Comparison of ENCODE assay signal across 8 cellular contexts in the genomic region with DNA sequence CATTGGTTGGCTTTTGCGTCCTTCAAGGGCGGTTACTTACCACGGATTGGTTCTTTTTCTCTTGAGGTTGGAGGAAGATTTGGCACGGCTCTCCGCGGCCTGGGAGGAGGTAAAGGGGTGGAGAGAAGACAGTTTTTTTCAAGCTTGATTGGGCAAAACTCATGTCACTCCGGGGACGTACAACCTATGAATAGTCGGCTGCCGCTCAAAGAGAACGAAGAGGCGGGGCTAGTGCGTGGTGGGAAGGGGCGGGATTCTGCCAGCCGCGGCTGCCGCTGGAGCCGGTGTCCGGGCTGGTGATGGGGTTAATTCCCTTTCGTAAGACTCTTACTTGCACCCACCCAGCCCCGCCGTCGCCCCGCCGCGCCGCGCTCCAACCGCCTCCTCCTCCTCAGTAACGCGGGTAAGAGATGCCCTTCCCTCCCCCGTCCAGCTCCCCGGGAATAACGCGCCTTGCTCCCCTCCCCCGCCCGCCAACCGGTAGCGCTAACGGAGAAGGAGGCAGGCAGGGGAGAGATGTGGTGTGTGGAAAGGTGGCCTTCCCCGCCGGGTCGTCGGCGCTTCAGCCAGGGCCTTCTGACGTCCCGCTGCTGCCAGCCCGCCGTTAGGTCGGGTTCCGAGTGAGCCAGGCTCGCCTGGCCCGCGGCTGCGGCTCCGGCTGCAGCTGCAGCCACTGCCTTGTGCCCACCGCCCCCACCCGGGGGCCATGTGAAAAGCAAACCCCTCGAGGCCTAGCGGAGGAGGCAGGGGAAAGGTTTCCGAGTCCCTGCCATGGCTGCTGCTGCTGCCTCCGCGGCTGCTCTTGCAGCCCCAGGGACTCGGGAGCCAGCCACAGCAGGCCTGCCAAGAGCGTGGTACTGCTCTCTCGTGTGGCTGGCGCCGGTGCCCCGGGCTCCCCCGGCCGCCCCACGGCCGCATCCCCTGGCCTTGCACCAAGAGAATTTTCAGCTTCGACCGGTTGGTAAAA. TPM values are rescaled to one million over a fixed set of nuclear protein-coding genes. Genes with fewer than 3 reads are reported as not detected.
A peak's percentile ranks its signal among the peaks of the same experiment; 100 is the strongest.
DNase-seq lines count a peak whose midpoint lies in the region; ATAC-seq and TF ChIP-seq lines count a peak whose summit lies in the region.

A gene (plus strand): TSS at position 254 of the 967 bp plus-strand sequence. CDS start 73,362 bp downstream, outside the sequence.

- H3K27me3 ChIP-seq in lung (ENCODE audit: control insufficient read depth, insufficient read depth): no peaks in the 10 kb centered on the region

- H3K27ac ChIP-seq in lung (ENCODE audit: low read depth in 1 of 2, low read length in 1 of 2): peak within 1 kb of the TSS; percentile 85 to 92

- H3K4me1 ChIP-seq in lung (ENCODE audit: control insufficient read depth in 2 of 2, insufficient read depth in 2 of 2, low read length in 2 of 2): no peaks in the 10 kb centered on the region

- peak; percentile 82 for ATAC-seq in GM19468 (IDR thresholded peaks at IDR 0.05; ENCODE audit: extremely low read depth, unreplicated experiment)
- peak; percentile 94 for ATAC-seq in lung (ENCODE audit: insufficient read depth, low FRiP score)

- no peak for TF ChIP-seq CTCF in lung (IDR thresholded peaks at IDR 0.05; ENCODE audit: control extremely low read depth, extremely low read depth)

- WGBS in lung, 2 donors: 0 to 1% methylated on average over 62 to 75 of the region's 75 CpGs

- DNase-seq in COLO829 (ENCODE audit: low spot score): peak; percentile 98
- DNase-seq in HS-5 (ENCODE audit: low read depth): peak; percentile 100
- DNase-seq in NK-92 treated with Interleukin-12 subunit alpha and Interleukin-12 subunit beta, amount 100 ng/mL, for 24 hours (lab: John Stamatoyannopoulos, UW): peak; percentile 93
- DNase-seq in activated CD8-positive, alpha-beta memory T cell treated with anti-CD3 and anti-CD28 coated beads for 24 hours: peak; percentile 94
- peak; percentile 91 for DNase-seq in effector CD8-positive, alpha-beta T cell (lab: John Stamatoyannopoulos, UW)
- DNase-seq in lung (ENCODE audit: low spot score): peak; percentile 99
- DNase-seq in stimulated activated CD4-positive, alpha-beta T cell treated with anti-CD3 and anti-CD28 coated beads, TNF-alpha, amount 100 ng/mL, for 4 hours (ENCODE audit: low read depth in 3 of 3): peak; percentile 78 to 93 (median 88)

- H3K36me3 ChIP-seq in lung (ENCODE audit: control insufficient read depth in 2 of 2, insufficient read depth in 2 of 2, low read length in 2 of 2): no peaks in the 10 kb centered on the region

- H3K9me3 ChIP-seq in lung (ENCODE audit: control insufficient read depth in 2 of 2, insufficient read depth in 1 of 2, low read length in 1 of 2): no peaks in the 10 kb centered on the region

- H3K4me3 ChIP-seq in lung: peak within 1 kb of the TSS; percentile 92

RNA-seq across cellular contexts. Expression of the gene that starts here (rescaled TPM):
- total RNA-seq in lung: 10 to 100 TPM; 16.7 to 27.8 TPM
- 1 to 10 TPM; 5.4 to 9.7 TPM for polyA plus RNA-seq in lung

Comparison
In these comparisons a context has a peak if more than half of its experiments do, and no peak if none do; other contexts are left out.
1. Peak in every context shown above with its lines: DNase-seq, ATAC-seq, H3K4me3 ChIP-seq and H3K27ac ChIP-seq.